Comparison of ENCODE assay signal across 8 cellular contexts in the genomic region with DNA sequence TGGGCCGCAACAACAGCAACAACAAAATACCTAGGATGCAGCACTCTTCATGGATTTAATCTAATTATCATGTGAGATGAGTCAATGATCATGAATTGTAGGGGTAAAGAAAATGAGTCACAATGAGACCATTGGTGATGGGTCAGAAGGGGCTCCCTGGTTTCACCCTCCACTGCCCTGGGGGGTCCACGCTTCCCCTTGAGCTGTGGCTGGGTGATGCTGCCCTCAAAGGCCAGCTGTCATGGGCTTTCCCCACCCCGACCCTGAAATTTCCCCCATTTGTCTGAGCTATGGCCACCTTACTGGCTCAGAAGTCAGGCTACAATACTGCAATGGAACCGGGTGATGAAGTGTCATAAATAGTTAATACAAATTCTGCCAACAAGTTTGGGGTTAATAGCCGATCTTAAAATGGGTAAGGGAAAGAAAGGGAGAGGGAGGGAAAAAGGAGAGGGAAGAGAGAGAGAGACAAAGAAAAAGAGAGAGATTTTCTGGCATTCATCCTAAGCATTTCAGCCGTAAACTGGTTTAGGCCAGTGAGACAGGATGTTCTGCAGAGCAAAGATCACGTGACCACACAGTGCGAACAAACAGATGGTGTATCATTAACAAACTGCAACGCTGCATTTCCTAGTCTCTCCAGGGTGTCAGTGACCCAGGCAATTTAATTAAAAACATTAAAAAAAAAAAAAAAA.
DNase-seq lines count a peak whose midpoint lies in the region; ATAC-seq and TF ChIP-seq lines count a peak whose summit lies in the region.

No MANE protein-coding gene starts in this region.

- no peaks in the 10 kb centered on the region for H3K36me3 Mint-ChIP-seq in stimulated activated effector memory CD8-positive, alpha-beta T cell treated with anti-CD3 and anti-CD28 coated beads, Interleukin-12 subunit alpha, Interleukin-12 subunit beta, amount 100 ng/mL, for 72 hours

- no peaks in the 10 kb centered on the region for H3K9me3 Mint-ChIP-seq in stimulated activated effector memory CD8-positive, alpha-beta T cell treated with anti-CD3 and anti-CD28 coated beads, Interleukin-12 subunit alpha, Interleukin-12 subunit beta, amount 100 ng/mL, for 72 hours

- no peak overlapping the region for H3K4me3 ChIP-seq in Jurkat, Clone E6-1 (ENCODE audit: low read length)
- no peak overlapping the region for H3K4me3 ChIP-seq in left lung

- ATAC-seq in GM18861 (IDR thresholded peaks at IDR 0.05; ENCODE audit: unreplicated experiment) = peak; percentile 63
- ATAC-seq in left lung = peak; percentile 79
- ATAC-seq in stimulated activated effector memory CD8-positive, alpha-beta T cell treated with anti-CD3 and anti-CD28 coated beads, Interleukin-12 subunit alpha, Interleukin-12 subunit beta, amount 100 ng/mL, for 72 hours = peak; percentile 82
- ATAC-seq in HG03520 (IDR thresholded peaks at IDR 0.05; ENCODE audit: unreplicated experiment) = no peak

- peak overlapping the region; percentile 87 for H3K27ac Mint-ChIP-seq in stimulated activated effector memory CD8-positive, alpha-beta T cell treated with anti-CD3 and anti-CD28 coated beads, Interleukin-12 subunit alpha, Interleukin-12 subunit beta, amount 100 ng/mL, for 72 hours

- peak overlapping the region; percentile 53 to 66 for H3K27ac ChIP-seq in left lung

- no peaks in the 10 kb centered on the region for H3K36me3 ChIP-seq in left lung

- intact Hi-C loops in left lung (cut with DNase I) = no loop called here

- H3K9me3 ChIP-seq in left lung = no peaks in the 10 kb centered on the region

- no peak for TF ChIP-seq CTCF in left lung (IDR thresholded peaks at IDR 0.05)

- H3K4me1 ChIP-seq in left lung = peaks cover 11 to 20% of the 10 kb centered on the region in 2 donors

- no peaks in the 10 kb centered on the region for H3K27me3 ChIP-seq in left lung

- H3K4me3 Mint-ChIP-seq in stimulated activated effector memory CD8-positive, alpha-beta T cell treated with anti-CD3 and anti-CD28 coated beads, Interleukin-12 subunit alpha, Interleukin-12 subunit beta, amount 100 ng/mL, for 72 hours = peak overlapping the region; percentile 42

- peak; percentile 71 for DNase-seq in AG08396 (ENCODE audit: low spot score)
- peak; percentile 89 for DNase-seq in Jurkat, Clone E6-1 (ENCODE audit: low read depth, low spot score)
- DNase-seq in SK-N-DZ (ENCODE audit: low spot score) = peak; percentile 41
- DNase-seq in cerebellar cortex (ENCODE audit: low spot score) = peak; percentile 97
- DNase-seq in left lung = peak in 1 of 2 donors; percentile 72
- peak in 1 of 2 donors; percentile 64 for DNase-seq in stimulated activated effector memory CD8-positive, alpha-beta T cell treated with anti-CD3 and anti-CD28 coated beads, Interleukin-12 subunit alpha, Interleukin-12 subunit beta, amount 100 ng/mL, for 72 hours (ENCODE audit: low spot score in 2 of 2)

- peaks cover 44% of the 10 kb centered on the region for H3K4me1 Mint-ChIP-seq in stimulated activated effector memory CD8-positive, alpha-beta T cell treated with anti-CD3 and anti-CD28 coated beads, Interleukin-12 subunit alpha, Interleukin-12 subunit beta, amount 100 ng/mL, for 72 hours
